ENCODE assay signal across 17 cellular contexts in genomic region chr10:86267286-86268195, GRCh38.
DNase-seq lines count a peak whose midpoint lies in the region; ATAC-seq and TF ChIP-seq lines count a peak whose summit lies in the region.
"Had no signal": no experiment of that assay in that cellular context is flagged by ENCODE, and none has a peak within 500 bp of the region (broad histone marks: within the 10 kb centered on the region; RNA-seq: fewer than 3 reads in every experiment).

No MANE protein-coding gene starts in this region.

- intact Hi-C loops in activated CD8-positive, alpha-beta T cell treated with anti-CD3 and anti-CD28 coated beads for 36 hours (cut with micrococcal nuclease): no loop called here
- intact Hi-C loops in activated T-helper 1 cell treated with anti-CD3 and anti-CD28 coated beads, Interleukin-12 subunit alpha, Interleukin-12 subunit beta, Interleukin-2, Interleukin-4 antibody, amounts not matched to agents 30 ng/mL and 10 ng/mL and 1 ng/mL, durations not matched to agents 14 hours and 24 hours and 36 hours (cut with micrococcal nuclease): no loop called here

- no peak for ATAC-seq in activated CD8-positive, alpha-beta T cell treated with anti-CD3 and anti-CD28 coated beads, Interleukin-2, amount 10 ng/mL, durations not matched to agents 7 days and 5 days
- ATAC-seq in activated CD8-positive, alpha-beta T cell treated with anti-CD3 and anti-CD28 coated beads for 36 hours: no peak
- ATAC-seq: activated naive CD8-positive, alpha-beta T cell treated with anti-CD3 and anti-CD28 coated beads, Interleukin-2, amount 50 U/mL, for 24 hours; activated T-cell treated with anti-CD3 and anti-CD28 coated beads, Interleukin-2, amount 50 U/mL, for 72 hours; stimulated activated memory B cell treated with anti-CD40 and anti-IgM and Interleukin-4, amounts not matched to agents 10 μg/mL and 1 μg/mL and 100 μg/mL, for 72 hours had no signal

- TF ChIP-seq CTCF in activated CD8-positive, alpha-beta T cell treated with anti-CD3 and anti-CD28 coated beads for 36 hours (IDR thresholded peaks at IDR 0.05): no peak

- H3K27me3 Mint-ChIP-seq in activated CD8-positive, alpha-beta T cell treated with anti-CD3 and anti-CD28 coated beads, Interleukin-2, amount 10 ng/mL, durations not matched to agents 7 days and 5 days (ENCODE audit: low read depth): peaks cover 14% of the 10 kb centered on the region
- peaks cover 13% of the 10 kb centered on the region for H3K27me3 Mint-ChIP-seq in activated CD8-positive, alpha-beta T cell treated with anti-CD3 and anti-CD28 coated beads for 36 hours
- H3K27me3 Mint-ChIP-seq in activated T-helper 1 cell treated with anti-CD3 and anti-CD28 coated beads, Interleukin-12 subunit alpha, Interleukin-12 subunit beta, Interleukin-2, Interleukin-4 antibody, amounts not matched to agents 30 ng/mL and 10 ng/mL and 1 ng/mL, durations not matched to agents 14 hours and 24 hours and 36 hours (ENCODE audit: insufficient read depth): peaks cover 7% of the 10 kb centered on the region

- POLR2A ChIA-PET in activated CD8-positive, alpha-beta T cell treated with anti-CD3 and anti-CD28 coated beads, Interleukin-2, amount 10 ng/mL, durations not matched to agents 7 days and 5 days (lab: Charles Lee): no interaction called here
- POLR2A ChIA-PET in activated CD8-positive, alpha-beta T cell treated with anti-CD3 and anti-CD28 coated beads for 36 hours (lab: Charles Lee): interaction anchor here (1.0 kb wide), 1 partner anchor 10 kb away, joined by 3 read pairs; no protein-coding TSS in a partner anchor

- no peaks in the 10 kb centered on the region for H3K36me3 Mint-ChIP-seq in activated CD8-positive, alpha-beta T cell treated with anti-CD3 and anti-CD28 coated beads, Interleukin-2, amount 10 ng/mL, durations not matched to agents 7 days and 5 days (ENCODE audit: low read depth)
- H3K36me3 Mint-ChIP-seq in activated CD8-positive, alpha-beta T cell treated with anti-CD3 and anti-CD28 coated beads for 36 hours (ENCODE audit: low read depth): no peaks in the 10 kb centered on the region
- no peaks in the 10 kb centered on the region for H3K36me3 Mint-ChIP-seq in activated T-helper 1 cell treated with anti-CD3 and anti-CD28 coated beads, Interleukin-12 subunit alpha, Interleukin-12 subunit beta, Interleukin-2, Interleukin-4 antibody, amounts not matched to agents 30 ng/mL and 10 ng/mL and 1 ng/mL, durations not matched to agents 14 hours and 24 hours and 36 hours (ENCODE audit: low read depth)
- H3K36me3 Mint-ChIP-seq: stimulated activated memory B cell treated with anti-CD40 and anti-IgM and Interleukin-4, amounts not matched to agents 10 μg/mL and 1 μg/mL and 100 μg/mL, for 72 hours had no signal

- H3K4me1 Mint-ChIP-seq in activated CD8-positive, alpha-beta T cell treated with anti-CD3 and anti-CD28 coated beads, Interleukin-2, amount 10 ng/mL, durations not matched to agents 7 days and 5 days (ENCODE audit: low read depth): no peaks in the 10 kb centered on the region
- no peaks in the 10 kb centered on the region for H3K4me1 Mint-ChIP-seq in activated CD8-positive, alpha-beta T cell treated with anti-CD3 and anti-CD28 coated beads for 36 hours (ENCODE audit: low read depth)
- no peaks in the 10 kb centered on the region for H3K4me1 Mint-ChIP-seq in activated T-helper 1 cell treated with anti-CD3 and anti-CD28 coated beads, Interleukin-12 subunit alpha, Interleukin-12 subunit beta, Interleukin-2, Interleukin-4 antibody, amounts not matched to agents 30 ng/mL and 10 ng/mL and 1 ng/mL, durations not matched to agents 14 hours and 24 hours and 36 hours (ENCODE audit: low read depth)
- H3K4me1 Mint-ChIP-seq: activated CD4-positive, alpha-beta T cell treated with anti-CD3 and anti-CD28 coated beads, Interleukin-2, amount 10 ng/mL, durations not matched to agents 7 days and 5 days; activated naive CD8-positive, alpha-beta T cell treated with anti-CD3 and anti-CD28 coated beads, Interleukin-2, amount 50 U/mL, for 24 hours; stimulated activated memory B cell treated with anti-CD40 and anti-IgM and Interleukin-4, amounts not matched to agents 10 μg/mL and 1 μg/mL and 100 μg/mL, for 72 hours had no signal

- CTCF ChIA-PET in activated CD8-positive, alpha-beta T cell treated with anti-CD3 and anti-CD28 coated beads, Interleukin-2, amount 10 ng/mL, durations not matched to agents 7 days and 5 days (lab: Charles Lee): no interaction called here
- CTCF ChIA-PET in activated CD8-positive, alpha-beta T cell treated with anti-CD3 and anti-CD28 coated beads for 36 hours (lab: Charles Lee): no interaction called here

- H3K9me3 Mint-ChIP-seq in activated CD8-positive, alpha-beta T cell treated with anti-CD3 and anti-CD28 coated beads, Interleukin-2, amount 10 ng/mL, durations not matched to agents 7 days and 5 days (ENCODE audit: insufficient read depth): peaks cover 8% of the 10 kb centered on the region
- H3K9me3 Mint-ChIP-seq in activated CD8-positive, alpha-beta T cell treated with anti-CD3 and anti-CD28 coated beads for 36 hours: no peaks in the 10 kb centered on the region
- H3K9me3 Mint-ChIP-seq in activated T-helper 1 cell treated with anti-CD3 and anti-CD28 coated beads, Interleukin-12 subunit alpha, Interleukin-12 subunit beta, Interleukin-2, Interleukin-4 antibody, amounts not matched to agents 30 ng/mL and 10 ng/mL and 1 ng/mL, durations not matched to agents 14 hours and 24 hours and 36 hours: no peaks in the 10 kb centered on the region
- H3K9me3 Mint-ChIP-seq: activated CD4-positive, alpha-beta T cell treated with anti-CD3 and anti-CD28 coated beads, Interleukin-2, amount 10 ng/mL, durations not matched to agents 7 days and 5 days; activated T-cell treated with anti-CD3 and anti-CD28 coated beads, Interleukin-2, amount 50 U/mL, for 72 hours had no signal

- DNase-seq in activated CD8-positive, alpha-beta T cell treated with anti-CD3 and anti-CD28 coated beads, Interleukin-2, amount 10 ng/mL, durations not matched to agents 7 days and 5 days: peak; percentile 11
- no peak for DNase-seq in activated CD8-positive, alpha-beta T cell treated with anti-CD3 and anti-CD28 coated beads for 36 hours
- DNase-seq in amygdala (lab: John Stamatoyannopoulos, UW): peak in 29 of 56 donors; percentile 9 to 80 (median 45)
- peak; percentile 76 for DNase-seq in mesenteric fat pad (ENCODE audit: low spot score)
- no peak for DNase-seq in activated T-helper 1 cell treated with anti-CD3 and anti-CD28 coated beads, Interleukin-12 subunit alpha, Interleukin-12 subunit beta, Interleukin-2, Interleukin-4 antibody, amounts not matched to agents 30 ng/mL and 10 ng/mL and 1 ng/mL, durations not matched to agents 14 hours and 24 hours and 36 hours (ENCODE audit: low spot score)
- no peak for DNase-seq in activated CD4-positive, alpha-beta T cell treated with anti-CD3 and anti-CD28 coated beads for 48 hours
- DNase-seq in LoVo (ENCODE audit: low spot score): no peak
- DNase-seq: activated CD4-positive, alpha-beta T cell treated with anti-CD3 and anti-CD28 coated beads, Interleukin-2, amount 10 ng/mL, durations not matched to agents 7 days and 5 days; activated naive CD8-positive, alpha-beta T cell treated with anti-CD3 and anti-CD28 coated beads, Interleukin-2, amount 50 U/mL, for 24 hours; activated T-cell treated with anti-CD3 and anti-CD28 coated beads, Interleukin-2, amount 50 U/mL, for 72 hours; H7; NCI-H1694 treated with DMSO at 0.1 percent for 48 hours; NCI-H526 treated with DMSO at 0.1 percent for 48 hours had no signal

- H3K27ac Mint-ChIP-seq in activated CD8-positive, alpha-beta T cell treated with anti-CD3 and anti-CD28 coated beads, Interleukin-2, amount 10 ng/mL, durations not matched to agents 7 days and 5 days: peak overlapping the region; percentile 5
- no peak overlapping the region for H3K27ac Mint-ChIP-seq in activated CD8-positive, alpha-beta T cell treated with anti-CD3 and anti-CD28 coated beads for 36 hours
- no peak overlapping the region for H3K27ac Mint-ChIP-seq in activated T-helper 1 cell treated with anti-CD3 and anti-CD28 coated beads, Interleukin-12 subunit alpha, Interleukin-12 subunit beta, Interleukin-2, Interleukin-4 antibody, amounts not matched to agents 30 ng/mL and 10 ng/mL and 1 ng/mL, durations not matched to agents 14 hours and 24 hours and 36 hours
- H3K27ac Mint-ChIP-seq: activated CD4-positive, alpha-beta T cell treated with anti-CD3 and anti-CD28 coated beads, Interleukin-2, amount 10 ng/mL, durations not matched to agents 7 days and 5 days; activated naive CD8-positive, alpha-beta T cell treated with anti-CD3 and anti-CD28 coated beads, Interleukin-2, amount 50 U/mL, for 24 hours; activated T-cell treated with anti-CD3 and anti-CD28 coated beads, Interleukin-2, amount 50 U/mL, for 72 hours; stimulated activated memory B cell treated with anti-CD40 and anti-IgM and Interleukin-4, amounts not matched to agents 10 μg/mL and 1 μg/mL and 100 μg/mL, for 72 hours had no signal

- no peak overlapping the region for H3K4me3 Mint-ChIP-seq in activated CD8-positive, alpha-beta T cell treated with anti-CD3 and anti-CD28 coated beads, Interleukin-2, amount 10 ng/mL, durations not matched to agents 7 days and 5 days
- no peak overlapping the region for H3K4me3 Mint-ChIP-seq in activated CD8-positive, alpha-beta T cell treated with anti-CD3 and anti-CD28 coated beads for 36 hours
- H3K4me3 Mint-ChIP-seq in activated T-helper 1 cell treated with anti-CD3 and anti-CD28 coated beads, Interleukin-12 subunit alpha, Interleukin-12 subunit beta, Interleukin-2, Interleukin-4 antibody, amounts not matched to agents 30 ng/mL and 10 ng/mL and 1 ng/mL, durations not matched to agents 14 hours and 24 hours and 36 hours: no peak overlapping the region
- H3K4me3 Mint-ChIP-seq: activated CD4-positive, alpha-beta T cell treated with anti-CD3 and anti-CD28 coated beads, Interleukin-2, amount 10 ng/mL, durations not matched to agents 7 days and 5 days; activated naive CD8-positive, alpha-beta T cell treated with anti-CD3 and anti-CD28 coated beads, Interleukin-2, amount 50 U/mL, for 24 hours; activated T-cell treated with anti-CD3 and anti-CD28 coated beads, Interleukin-2, amount 50 U/mL, for 72 hours; stimulated activated memory B cell treated with anti-CD40 and anti-IgM and Interleukin-4, amounts not matched to agents 10 μg/mL and 1 μg/mL and 100 μg/mL, for 72 hours had no signal

- peak overlapping the region; percentile 97 for H3K27ac ChIP-seq in temporal lobe (ENCODE audit: low read depth, low read length)
- H3K27ac ChIP-seq: parathyroid adenoma, SK-N-MC had no signal

Comparison
In these comparisons a context has a peak if more than half of its experiments do, and no peak if none do; other contexts are left out.
1. DNase-seq: peak in activated CD8-positive, alpha-beta T cell treated with anti-CD3 and anti-CD28 coated beads, Interleukin-2, amount 10 ng/mL, durations not matched to agents 7 days and 5 days (single experiment), amygdala (29 of 56) and mesenteric fat pad (single experiment); none in activated CD8-positive, alpha-beta T cell treated with anti-CD3 and anti-CD28 coated beads for 36 hours (single experiment), activated T-helper 1 cell treated with anti-CD3 and anti-CD28 coated beads, Interleukin-12 subunit alpha, Interleukin-12 subunit beta, Interleukin-2, Interleukin-4 antibody, amounts not matched to agents 30 ng/mL and 10 ng/mL and 1 ng/mL, durations not matched to agents 14 hours and 24 hours and 36 hours (single experiment), activated CD4-positive, alpha-beta T cell treated with anti-CD3 and anti-CD28 coated beads for 48 hours (single experiment) and LoVo (single experiment).